1 cellular context compared by ENCODE assay signal in genomic region chr17:68459030-68459376, GRCh38.
A peak's percentile ranks its signal among the peaks of the same experiment; 100 is the strongest.
TF ChIP-seq lines count a peak whose summit lies in the region.

No MANE protein-coding gene starts in this region.

TF ChIP-seq in HepG2, 621 proteins besides CTCF, POLR2A, EP300 and RAD21:
- TF ChIP-seq THYN1 (CRISPR knock-in tag; IDR thresholded peaks at IDR 0.05; ENCODE audit: borderline replicate concordance, low read depth) (no peak), ZNF205 (CRISPR knock-in tag; IDR thresholded peaks at IDR 0.05) (peak; percentile 87), SAP130 (CRISPR knock-in tag; IDR thresholded peaks at IDR 0.05; ENCODE audit: low read depth) (peak; percentile 30), AHDC1 (CRISPR knock-in tag; IDR thresholded peaks at IDR 0.05; ENCODE audit: borderline replicate concordance) (0 out of 2 replicates have a peak, but pooled peaks have one; percentile 16), HNF4A (CRISPR knock-in tag; IDR thresholded peaks at IDR 0.05) (peak; percentile 18; the same call in 1 of the 2 replicates)
